Comparison of ENCODE assay signal across 8 cellular contexts in the genomic region with DNA sequence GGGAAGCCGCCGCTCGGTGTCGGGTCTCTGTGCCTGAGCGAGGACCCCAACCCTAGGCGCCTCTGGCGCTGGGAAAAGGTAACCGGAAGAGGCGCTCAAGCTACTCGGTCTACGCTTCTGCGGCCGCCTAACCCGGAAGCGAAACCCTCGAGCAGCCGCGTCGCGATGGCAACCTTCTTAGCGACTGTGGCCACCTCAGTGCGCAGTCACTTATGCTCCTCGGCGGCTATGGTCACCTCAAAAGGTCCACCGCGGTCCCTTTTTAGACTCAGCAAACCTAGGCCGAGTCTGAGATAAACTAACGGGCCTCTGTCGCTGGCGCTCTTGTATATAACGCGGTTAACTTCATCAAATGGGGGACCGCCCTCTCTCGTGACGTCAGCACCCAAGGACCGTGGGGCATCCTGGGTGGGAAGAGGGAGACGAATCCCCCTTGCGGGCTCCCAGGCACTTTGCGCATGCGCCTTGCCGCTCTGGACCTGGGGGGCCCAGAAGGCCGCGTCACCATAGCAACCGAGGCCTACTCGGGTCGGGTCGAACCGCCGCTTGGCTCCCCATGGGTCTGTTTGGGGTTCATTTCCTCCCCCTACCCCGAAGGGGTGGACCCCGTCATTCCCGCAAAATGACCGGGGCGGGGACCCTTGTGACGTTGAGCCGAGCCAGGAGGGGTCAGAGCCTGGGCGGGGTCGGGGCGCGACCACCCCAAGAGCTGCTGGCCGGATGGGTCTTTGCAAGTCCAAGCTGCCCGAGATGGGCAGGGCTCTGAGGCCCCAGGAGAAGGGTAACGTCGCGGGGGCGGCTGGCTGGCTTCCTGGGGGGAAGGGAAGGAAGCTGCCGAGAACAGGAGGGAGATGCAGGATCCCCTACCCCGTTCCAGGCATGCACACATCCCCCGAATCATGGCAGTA. TPM values are rescaled to one million over a fixed set of nuclear protein-coding genes. Genes with fewer than 3 reads are reported as not detected.
DNase-seq lines count a peak whose midpoint lies in the region; ATAC-seq and TF ChIP-seq lines count a peak whose summit lies in the region.

Gene GTF2F1, minus strand, starts transcription at position 91 of the 908 bp plus-strand sequence. CDS start 169 bp downstream, outside the sequence.

- H3K4me1 ChIP-seq in PC-9 (replicated peaks; ENCODE audit: insufficient read depth) = peaks cover 5% of the 10 kb centered on the region
- H3K4me1 ChIP-seq in mucosa of stomach (ENCODE audit: control insufficient read depth, insufficient read depth, low read length) = peaks cover 14% of the 10 kb centered on the region

- CTCF ChIA-PET in PC-9 (lab: Charles Lee) = no interaction called here

- H3K27me3 ChIP-seq in PC-9 (ENCODE audit: insufficient read depth, low read depth) = no peaks in the 10 kb centered on the region
- no peaks in the 10 kb centered on the region for H3K27me3 ChIP-seq in mucosa of stomach (ENCODE audit: control insufficient read depth, insufficient read depth, low read length)

- peak within 1 kb of the TSS; percentile 95 for H3K4me3 ChIP-seq in Jurkat, Clone E6-1 (ENCODE audit: low read length)
- H3K4me3 ChIP-seq in PC-9 (peak within 1 kb of the TSS; percentile 94), mucosa of stomach (ENCODE audit: low read length) (peak within 1 kb of the TSS; percentile 98)

- H2AFZ ChIP-seq in PC-9 = peak within 1 kb of the TSS; percentile 99

- no peaks in the 10 kb centered on the region for H3K9me3 ChIP-seq in PC-9 (ENCODE audit: insufficient read depth, low read depth)
- H3K9me3 ChIP-seq in mucosa of stomach (ENCODE audit: control insufficient read depth, low read length) = no peaks in the 10 kb centered on the region

- TF ChIP-seq CTCF in PC-9 (conservative IDR thresholded peaks at IDR 0.05) = no peak

- DNase-seq in DMS 273 treated with DMSO at 0.1 percent for 48 hours (lab: John Stamatoyannopoulos, UW) (peak; percentile 81), PC-9 (peak; percentile 72 to 82), erythroblast (lab: John Stamatoyannopoulos, UW) (peak; percentile 94 to 95)
- DNase-seq in Jurkat, Clone E6-1 (ENCODE audit: low read depth, low spot score) = peak; percentile 93
- DNase-seq in activated T-cell treated with anti-CD3 and anti-CD28 coated beads, Interleukin-2, amount 50 U/mL, for 1 hour = peak; percentile 94
- peak; percentile 79 to 88 for DNase-seq in stimulated activated CD8-positive, alpha-beta memory T cell treated with anti-CD3 and anti-CD28 coated beads, Interleukin-7, amount 100 ng/mL, for 1 hour (ENCODE audit: low read depth in 2 of 2)

- no peaks in the 10 kb centered on the region for H3K36me3 ChIP-seq in PC-9 (ENCODE audit: low read depth)
- no peaks in the 10 kb centered on the region for H3K36me3 ChIP-seq in mucosa of stomach (ENCODE audit: control insufficient read depth, insufficient read depth, low read length)

- POLR2A ChIA-PET in PC-9 (lab: Charles Lee; ENCODE audit: unreplicated experiment) = interaction anchor here (0.6 kb wide), 2 partner anchors 32 to 490 kb away, joined by 3 to 4 read pairs; partner anchors contain the start of gene NDUFA11

- intact Hi-C loops in PC-9 (cut with micrococcal nuclease; ENCODE audit: unreplicated experiment) = loop anchor here (1.0 kb wide), 2 partner anchors 20 to 32 kb away; no protein-coding TSS in a partner anchor

- peak within 1 kb of the TSS; percentile 87 for H3K4me2 ChIP-seq in PC-9

- H3K27ac ChIP-seq in PC-9 = peak within 1 kb of the TSS; percentile 65

- H3K79me2 ChIP-seq in PC-9 (ENCODE audit: low read depth) = peaks cover 15% of the 10 kb centered on the region

- no peaks in the 10 kb centered on the region for H3K9me2 ChIP-seq in PC-9 (ENCODE audit: insufficient read depth)

- no peaks in the 10 kb centered on the region for H4K20me1 ChIP-seq in PC-9 (ENCODE audit: insufficient read depth)

- BruUV-seq in PC-9 (replicated peaks; lab: Mats Ljungman, UMichigan) = TSS peak; percentile 91

- peak; percentile 74 for TF ChIP-seq POLR2A in erythroblast (IDR thresholded peaks at IDR 0.05; ENCODE audit: low read length)

- 0 out of 2 replicates have a peak, but pooled peaks cover 3% of the 10 kb centered on the region for H3F3A ChIP-seq in PC-9 (ENCODE audit: insufficient read depth, low read depth)

- ATAC-seq in GM21528 (IDR thresholded peaks at IDR 0.05; ENCODE audit: low FRiP score, unreplicated experiment) = peak; percentile 79

- peak within 1 kb of the TSS; percentile 91 for H3K9ac ChIP-seq in mucosa of stomach (ENCODE audit: low read length)

RNA-seq across cellular contexts. Expression of gene GTF2F1, which starts in this region (rescaled TPM):
- polyA plus RNA-seq in Jurkat, Clone E6-1 (2012; ENCODE audit: insufficient read depth, insufficient read length) = 87.5 TPM
- total RNA-seq in PC-9 (2021) = 40.9 and 43.8 TPM in 2 replicates

Comparison
In these comparisons a context has a peak if more than half of its experiments do, and no peak if none do; other contexts are left out.
1. Peak in every context shown above with its lines: DNase-seq, ATAC-seq, H3K4me3 ChIP-seq and H3K27ac ChIP-seq.